ENCODE assay signal across 19 cellular contexts in genomic region chr13:99911069-99911964, GRCh38.
DNase-seq lines count a peak whose midpoint lies in the region; ATAC-seq lines count a peak whose summit lies in the region.
"Had no signal": no experiment of that assay in that cellular context is flagged by ENCODE, and none has a peak within 500 bp of the region (broad histone marks: within the 10 kb centered on the region; RNA-seq: fewer than 3 reads in every experiment).

No MANE protein-coding gene starts in this region.

- H3K18ac ChIP-seq in mesenchymal stem cell (ENCODE audit: low read depth in 1 of 2, low read length in 2 of 2) (no peak overlapping the region), trophoblast cell (ENCODE audit: low read length) (no peak overlapping the region)

- no peak overlapping the region for H2AFZ ChIP-seq in mesenchymal stem cell (ENCODE audit: low read depth, low read length)
- H2AFZ ChIP-seq in trophoblast cell (ENCODE audit: insufficient read depth, low read length, poor library complexity), result no peak overlapping the region

- ATAC-seq in activated CD4-positive, CD25-positive, alpha-beta regulatory T cell treated with anti-CD3 and anti-CD28 coated beads, Interleukin-2, amount 50 U/mL, for 24 hours, result peak; percentile 27 to 31
- ATAC-seq: left ventricle myocardium superior had no signal

- no peak overlapping the region for H2BK15ac ChIP-seq in mesenchymal stem cell (ENCODE audit: low read depth, poor library complexity, severe bottlenecking)

- WGBS in mesenchymal stem cell, result 79% methylated on average over 16 of the region's 16 CpGs
- WGBS in trophoblast cell (ENCODE audit: extremely low coverage, insufficient coverage, insufficient read length), result no CpG with 5 or more reads among the region's 16 CpGs

- no peak overlapping the region for H4K8ac ChIP-seq in mesenchymal stem cell (ENCODE audit: low read length)
- no peak overlapping the region for H4K8ac ChIP-seq in trophoblast cell (ENCODE audit: low read depth, low read length)

- H3K14ac ChIP-seq in mesenchymal stem cell (ENCODE audit: low read length in 2 of 2) (peak overlapping the region in 1 of 2 experiments; percentile 7), trophoblast cell (ENCODE audit: low read length) (no peak overlapping the region)

- H2BK120ac ChIP-seq in mesenchymal stem cell (ENCODE audit: low read depth, low read length) (no peak overlapping the region), trophoblast cell (ENCODE audit: insufficient read depth, low read length, poor library complexity) (no peak overlapping the region)

- no peak overlapping the region for H2AK5ac ChIP-seq in mesenchymal stem cell (ENCODE audit: low read length, severe bottlenecking)
- no peak overlapping the region for H2AK5ac ChIP-seq in trophoblast cell (ENCODE audit: low read length)

- H2BK12ac ChIP-seq in mesenchymal stem cell (ENCODE audit: low read length in 2 of 2), result no peak overlapping the region
- H2BK12ac ChIP-seq in trophoblast cell (ENCODE audit: low read length), result no peak overlapping the region

- H3K4me2 ChIP-seq in mesenchymal stem cell (ENCODE audit: low read length, poor library complexity, severe bottlenecking) (no peak overlapping the region), trophoblast cell (ENCODE audit: low read length) (no peak overlapping the region)

- H3K27me3 ChIP-seq in iPS-18a (ENCODE audit: control insufficient read depth, insufficient read depth, low read length) (no peaks in the 10 kb centered on the region), mesenchymal stem cell (ENCODE audit: control insufficient read depth in 1 of 2, insufficient read depth in 1 of 2, low read length in 2 of 2) (peaks cover 3 to 79% of the 10 kb centered on the region in 2 experiments), trophoblast cell (ENCODE audit: insufficient read depth, low read length) (no peaks in the 10 kb centered on the region)
- H3K27me3 ChIP-seq: Peyer's patch had no signal

- H3K23ac ChIP-seq in mesenchymal stem cell (ENCODE audit: low read length in 2 of 2), result no peak overlapping the region
- H3K23ac ChIP-seq in trophoblast cell (ENCODE audit: low read length), result no peak overlapping the region

- H2BK5ac ChIP-seq in mesenchymal stem cell (ENCODE audit: low read depth, low read length, poor library complexity, severe bottlenecking) (no peak overlapping the region), trophoblast cell (ENCODE audit: low read depth, low read length, poor library complexity) (no peak overlapping the region)

- H3K27ac ChIP-seq in iPS-18a (ENCODE audit: low read length) (peak overlapping the region; percentile 9), mesenchymal stem cell (ENCODE audit: low read length, poor library complexity, severe bottlenecking) (no peak overlapping the region), trophoblast cell (ENCODE audit: low read depth, low read length) (no peak overlapping the region)
- H3K27ac ChIP-seq: Peyer's patch, uterus had no signal

- no peaks in the 10 kb centered on the region for H3K36me3 ChIP-seq in iPS-18a (ENCODE audit: control insufficient read depth, low read depth, low read length)
- no peaks in the 10 kb centered on the region for H3K36me3 ChIP-seq in mesenchymal stem cell (ENCODE audit: control insufficient read depth in 1 of 2, insufficient read depth in 2 of 2, low read depth in 1 of 2, low read length in 2 of 2)
- H3K36me3 ChIP-seq in trophoblast cell (ENCODE audit: control insufficient read depth in 1 of 2, insufficient read depth in 2 of 2, low read length in 2 of 2), result no peaks in the 10 kb centered on the region
- H3K36me3 ChIP-seq: Peyer's patch, uterus had no signal

- H3K79me1 ChIP-seq in mesenchymal stem cell (replicated peaks; ENCODE audit: low read length, poor library complexity, severe bottlenecking) (peaks cover 3% of the 10 kb centered on the region), trophoblast cell (ENCODE audit: low read length) (no peaks in the 10 kb centered on the region)

- H3K9me3 ChIP-seq in iPS-18a (ENCODE audit: control insufficient read depth, low read depth, low read length), result no peaks in the 10 kb centered on the region
- H3K9me3 ChIP-seq in mesenchymal stem cell (ENCODE audit: control insufficient read depth, low read length), result no peaks in the 10 kb centered on the region
- no peaks in the 10 kb centered on the region for H3K9me3 ChIP-seq in trophoblast cell (ENCODE audit: insufficient read depth, low read depth, low read length)
- H3K9me3 ChIP-seq: Peyer's patch, uterus had no signal

- H3K9ac ChIP-seq in iPS-18a (ENCODE audit: low read length) (no peak overlapping the region), mesenchymal stem cell (ENCODE audit: low read length) (no peak overlapping the region), trophoblast cell (ENCODE audit: low read length) (no peak overlapping the region)

- H3K4me3 ChIP-seq in iPS-18a (ENCODE audit: low read length), result no peak overlapping the region
- no peak overlapping the region for H3K4me3 ChIP-seq in mesenchymal stem cell (ENCODE audit: insufficient read depth in 1 of 2, low read depth in 1 of 2, low read length in 2 of 2)
- H3K4me3 ChIP-seq in trophoblast cell (ENCODE audit: low read depth, low read length), result no peak overlapping the region
- H3K4me3 ChIP-seq: Peyer's patch, uterus had no signal

- DNase-seq in activated CD4-positive, CD25-positive, alpha-beta regulatory T cell (lab: John Stamatoyannopoulos, UW), result no peak
- DNase-seq in DMS153 treated with DMSO at 0.1 percent for 48 hours (lab: John Stamatoyannopoulos, UW; ENCODE audit: unreplicated experiment), result peak; percentile 81
- DNase-seq in NCI-H774 (lab: John Stamatoyannopoulos, UW), result peak; percentile 39
- no peak for DNase-seq in stimulated activated CD4-positive, alpha-beta T cell treated with anti-CD3 and anti-CD28 coated beads, Interleukin-12 subunit alpha, Interleukin-12 subunit beta, amount 100 ng/mL, for 4 hours
- no peak for DNase-seq in mesenchymal stem cell
- DNase-seq in trophoblast cell, result no peak
- DNase-seq: activated B cell treated with CpG ODN at 0.5 μM for 24 hours; activated T-cell treated with anti-CD3 and anti-CD28 coated beads, Interleukin-2, amount 50 U/mL, for 4 hours; foreskin melanocyte; Karpas-422; left ventricle myocardium superior; naive B cell; NCI-H1436; NCI-H524 treated with DMSO at 0.1 percent for 48 hours; Peyer's patch; stimulated activated naive CD8-positive, alpha-beta T cell treated with anti-CD3 and anti-CD28 coated beads, Interleukin-15, amount 100 ng/mL, for 72 hours; uterus had no signal

- H3K4ac ChIP-seq in mesenchymal stem cell (ENCODE audit: low read depth in 1 of 2, low read length in 2 of 2) (no peak overlapping the region), trophoblast cell (ENCODE audit: low read depth, low read length) (no peak overlapping the region)

- H3K4me1 ChIP-seq in iPS-18a (ENCODE audit: control insufficient read depth, low read depth, low read length), result peaks cover 8% of the 10 kb centered on the region
- H3K4me1 ChIP-seq in mesenchymal stem cell (ENCODE audit: control insufficient read depth, insufficient read depth, low read depth, low read length), result peaks cover 4% of the 10 kb centered on the region
- H3K4me1 ChIP-seq in trophoblast cell (ENCODE audit: control insufficient read depth in 1 of 2, insufficient read depth in 2 of 2, low read length in 2 of 2), result no peaks in the 10 kb centered on the region
- H3K4me1 ChIP-seq: Peyer's patch, uterus had no signal

- no peaks in the 10 kb centered on the region for H3K79me2 ChIP-seq in trophoblast cell (ENCODE audit: control insufficient read depth, insufficient read depth, low read length, poor library complexity)

- H4K12ac ChIP-seq in trophoblast cell (ENCODE audit: low read depth, low read length), result no peak overlapping the region

- H4K91ac ChIP-seq in mesenchymal stem cell (ENCODE audit: low read length), result no peak overlapping the region
- H4K91ac ChIP-seq in trophoblast cell (ENCODE audit: low read depth, low read length), result no peak overlapping the region

Comparison
In these comparisons a context has a peak if more than half of its experiments do, and no peak if none do; other contexts are left out.
1. DNase-seq: peak in DMS153 treated with DMSO at 0.1 percent for 48 hours (single experiment) and NCI-H774 (single experiment); none in activated CD4-positive, CD25-positive, alpha-beta regulatory T cell (0 of 4), stimulated activated CD4-positive, alpha-beta T cell treated with anti-CD3 and anti-CD28 coated beads, Interleukin-12 subunit alpha, Interleukin-12 subunit beta, amount 100 ng/mL, for 4 hours (single experiment), mesenchymal stem cell (single experiment) and trophoblast cell (0 of 2).